13 cellular contexts compared by ENCODE assay signal in the genomic region with DNA sequence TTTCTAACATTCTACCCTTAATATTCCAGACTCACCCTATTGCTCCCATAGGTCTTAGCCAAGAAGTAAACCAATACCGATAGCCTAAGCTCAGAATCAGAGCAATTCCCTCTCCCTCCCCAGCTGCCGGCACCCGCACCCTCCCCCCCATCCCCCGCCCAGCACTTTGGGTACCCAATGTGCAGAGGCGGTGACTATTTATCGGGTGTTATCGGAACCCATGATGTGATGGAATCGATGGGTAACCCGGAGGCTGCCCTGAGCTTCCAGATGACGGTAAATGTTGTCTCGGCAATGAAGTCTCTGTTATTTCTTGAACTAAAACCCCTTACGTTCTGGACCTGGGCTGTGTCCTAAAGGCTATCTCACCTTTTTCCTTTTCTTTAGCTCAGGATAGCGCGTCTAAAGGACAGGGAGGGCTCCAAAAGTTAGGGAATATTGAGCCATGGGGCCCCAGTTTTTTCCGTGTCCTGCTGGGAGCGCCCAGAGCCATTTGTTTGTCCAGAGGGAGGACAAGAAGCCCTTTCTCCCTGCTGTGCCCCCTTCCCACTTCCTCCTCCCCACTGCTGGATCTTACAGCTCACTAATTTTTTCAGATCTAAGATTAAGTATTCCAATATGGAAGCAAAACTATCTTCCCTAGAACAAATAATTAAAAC. TPM values are rescaled to one million over a fixed set of nuclear protein-coding genes. Genes with fewer than 3 reads are reported as not detected.
DNase-seq lines count a peak whose midpoint lies in the region; ATAC-seq and TF ChIP-seq lines count a peak whose summit lies in the region.
"Had no signal": no experiment of that assay in that cellular context is flagged by ENCODE, and none has a peak within 500 bp of the region (broad histone marks: within the 10 kb centered on the region; RNA-seq: fewer than 3 reads in every experiment).

No MANE protein-coding gene starts in this region.

- H3K9me3 Mint-ChIP-seq in WTC11, result no peaks in the 10 kb centered on the region
- no peaks in the 10 kb centered on the region for H3K9me3 Mint-ChIP-seq in progenitor cell of endocrine pancreas (ENCODE audit: low read depth)
- H3K9me3 Mint-ChIP-seq in activated T-helper 1 cell treated with anti-CD3 and anti-CD28 coated beads, Interleukin-12 subunit alpha, Interleukin-12 subunit beta, Interleukin-2, Interleukin-4 antibody, amounts not matched to agents 30 ng/mL and 10 ng/mL and 1 ng/mL, durations not matched to agents 14 hours and 24 hours and 36 hours, result no peaks in the 10 kb centered on the region

- H3K4me3 Mint-ChIP-seq in WTC11 (peak overlapping the region; percentile 86), progenitor cell of endocrine pancreas (ENCODE audit: low read depth) (peak overlapping the region; percentile 74)
- H3K4me3 Mint-ChIP-seq in activated T-helper 1 cell treated with anti-CD3 and anti-CD28 coated beads, Interleukin-12 subunit alpha, Interleukin-12 subunit beta, Interleukin-2, Interleukin-4 antibody, amounts not matched to agents 30 ng/mL and 10 ng/mL and 1 ng/mL, durations not matched to agents 14 hours and 24 hours and 36 hours, result no peak overlapping the region

- H3K27ac Mint-ChIP-seq in WTC11 (no peak overlapping the region), progenitor cell of endocrine pancreas (no peak overlapping the region)
- no peak overlapping the region for H3K27ac Mint-ChIP-seq in activated T-helper 1 cell treated with anti-CD3 and anti-CD28 coated beads, Interleukin-12 subunit alpha, Interleukin-12 subunit beta, Interleukin-2, Interleukin-4 antibody, amounts not matched to agents 30 ng/mL and 10 ng/mL and 1 ng/mL, durations not matched to agents 14 hours and 24 hours and 36 hours

- DNase-seq in WTC11 (ENCODE audit: low spot score) (no peak), iPS DF 6.9 (ENCODE audit: low read depth, low spot score) (no peak), progenitor cell of endocrine pancreas (ENCODE audit: low spot score, unreplicated experiment) (no peak), SHP77 (lab: John Stamatoyannopoulos, UW) (no peak)
- no peak for DNase-seq in activated T-helper 1 cell treated with anti-CD3 and anti-CD28 coated beads, Interleukin-12 subunit alpha, Interleukin-12 subunit beta, Interleukin-2, Interleukin-4 antibody, amounts not matched to agents 30 ng/mL and 10 ng/mL and 1 ng/mL, durations not matched to agents 14 hours and 24 hours and 36 hours (ENCODE audit: low spot score)
- DNase-seq in activated CD4-positive, alpha-beta T cell treated with anti-CD3 and anti-CD28 coated beads, Interleukin-2, amount 50 U/mL, for 1 hour, result no peak
- DNase-seq: CD8-positive, alpha-beta memory T cell; kidney glomerular epithelial cell; NCI-H1417 had no signal

- H3K4me3 ChIP-seq in HEK293 (ENCODE audit: low read depth, low read length) (peak overlapping the region; percentile 60), iPS DF 6.9 (ENCODE audit: low read length) (peak overlapping the region; percentile 82; the same call in 1 of the 2 replicates)

- peaks cover 29% of the 10 kb centered on the region for H3K4me1 Mint-ChIP-seq in WTC11
- H3K4me1 Mint-ChIP-seq in progenitor cell of endocrine pancreas (ENCODE audit: low read depth), result peaks cover 36% of the 10 kb centered on the region
- no peaks in the 10 kb centered on the region for H3K4me1 Mint-ChIP-seq in activated T-helper 1 cell treated with anti-CD3 and anti-CD28 coated beads, Interleukin-12 subunit alpha, Interleukin-12 subunit beta, Interleukin-2, Interleukin-4 antibody, amounts not matched to agents 30 ng/mL and 10 ng/mL and 1 ng/mL, durations not matched to agents 14 hours and 24 hours and 36 hours (ENCODE audit: low read depth)

- WGBS in iPS DF 6.9 (ENCODE audit: insufficient coverage, insufficient read length), result no CpG with 5 or more reads among the region's 16 CpGs

- peaks cover 29% of the 10 kb centered on the region for H3K27me3 ChIP-seq in iPS DF 6.9 (ENCODE audit: control insufficient read depth, insufficient read depth, low read length)

- POLR2A ChIA-PET in HEK293 (lab: Yijun Ruan, JAX) (no interaction called here), WTC11 (lab: Charles Lee) (no interaction called here)

- TF ChIP-seq CTCF in HEK293 (tag by site-specific recombination; IDR thresholded peaks at IDR 0.05) (no peak), WTC11 (IDR thresholded peaks at IDR 0.05) (no peak), progenitor cell of endocrine pancreas (IDR thresholded peaks at IDR 0.05; ENCODE audit: unreplicated experiment) (no peak)

- peaks cover 3% of the 10 kb centered on the region for H3K36me3 Mint-ChIP-seq in WTC11
- no peaks in the 10 kb centered on the region for H3K36me3 Mint-ChIP-seq in progenitor cell of endocrine pancreas (ENCODE audit: insufficient read depth)
- H3K36me3 Mint-ChIP-seq in activated T-helper 1 cell treated with anti-CD3 and anti-CD28 coated beads, Interleukin-12 subunit alpha, Interleukin-12 subunit beta, Interleukin-2, Interleukin-4 antibody, amounts not matched to agents 30 ng/mL and 10 ng/mL and 1 ng/mL, durations not matched to agents 14 hours and 24 hours and 36 hours (ENCODE audit: low read depth), result peaks cover 2% of the 10 kb centered on the region

- CTCF ChIA-PET in HEK293 (lab: Yijun Ruan, JAX), result interaction anchor here (0.6 kb wide), 1 partner anchor 16 kb away, joined by 3 read pairs; no protein-coding TSS in a partner anchor
- CTCF ChIA-PET in WTC11 (lab: Charles Lee), result interaction anchor here (1.3 to 5.3 kb wide), 2 partner anchors 12 to 16 kb away, joined by 3 to 53 read pairs; no protein-coding TSS in a partner anchor

- peak; percentile 4; the same call in 1 of the 2 replicates for ATAC-seq in WTC11
- ATAC-seq in activated CD4-positive, CD25-positive, alpha-beta regulatory T cell treated with anti-CD3 and anti-CD28 coated beads, Interleukin-2, amount 50 U/mL, for 24 hours, result no peak

- H3K9me3 ChIP-seq in HEK293 (ENCODE audit: control insufficient read depth, insufficient read depth, low read depth, low read length), result no peaks in the 10 kb centered on the region
- H3K9me3 ChIP-seq in iPS DF 6.9 (ENCODE audit: control insufficient read depth, insufficient read depth, low read length), result no peaks in the 10 kb centered on the region

- H3K27me3 Mint-ChIP-seq in WTC11 (ENCODE audit: low read depth) (peaks cover 53% of the 10 kb centered on the region), progenitor cell of endocrine pancreas (peaks cover 86% of the 10 kb centered on the region)
- peaks cover 58% of the 10 kb centered on the region for H3K27me3 Mint-ChIP-seq in activated T-helper 1 cell treated with anti-CD3 and anti-CD28 coated beads, Interleukin-12 subunit alpha, Interleukin-12 subunit beta, Interleukin-2, Interleukin-4 antibody, amounts not matched to agents 30 ng/mL and 10 ng/mL and 1 ng/mL, durations not matched to agents 14 hours and 24 hours and 36 hours (ENCODE audit: insufficient read depth)

- intact Hi-C loops in activated T-helper 1 cell treated with anti-CD3 and anti-CD28 coated beads, Interleukin-12 subunit alpha, Interleukin-12 subunit beta, Interleukin-2, Interleukin-4 antibody, amounts not matched to agents 30 ng/mL and 10 ng/mL and 1 ng/mL, durations not matched to agents 14 hours and 24 hours and 36 hours (cut with micrococcal nuclease), result no loop called here

- H3K4me1 ChIP-seq in HEK293 (ENCODE audit: control insufficient read depth, insufficient read depth, low read length) (no peaks in the 10 kb centered on the region), iPS DF 6.9 (ENCODE audit: control insufficient read depth, insufficient read depth, low read length) (peaks cover 3% of the 10 kb centered on the region; the same call in 1 of the 2 replicates)

- H3K36me3 ChIP-seq in HEK293 (ENCODE audit: control insufficient read depth in 2 of 2, insufficient read depth in 1 of 2, low read length in 2 of 2) (no peaks in the 10 kb centered on the region), iPS DF 6.9 (ENCODE audit: control insufficient read depth, insufficient read depth, low read length) (no peaks in the 10 kb centered on the region)

- H3K27ac ChIP-seq in HEK293 (ENCODE audit: extremely low read depth, low read depth, low read length) (no peak overlapping the region), iPS DF 6.9 (ENCODE audit: low read length) (no peak overlapping the region)

TF ChIP-seq in HEK293, 187 proteins besides CTCF, POLR2A, EP300 and RAD21 (continues in another document):
- TF ChIP-seq MYNN (tag by site-specific recombination; IDR thresholded peaks at IDR 0.05; ENCODE audit: borderline replicate concordance), result no peak
- TF ChIP-seq, protein P1, sequence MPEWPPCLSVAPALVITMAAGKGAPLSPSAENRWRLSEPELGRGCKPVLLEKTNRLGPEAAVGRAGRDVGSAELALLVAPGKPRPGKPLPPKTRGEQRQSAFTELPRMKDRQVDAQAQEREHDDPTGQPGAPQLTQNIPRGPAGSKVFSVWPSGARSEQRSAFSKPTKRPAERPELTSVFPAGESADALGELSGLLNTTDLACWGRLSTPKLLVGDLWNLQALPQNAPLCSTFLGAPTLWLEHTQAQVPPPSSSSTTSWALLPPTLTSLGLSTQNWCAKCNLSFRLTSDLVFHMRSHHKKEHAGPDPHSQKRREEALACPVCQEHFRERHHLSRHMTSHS (tag by site-specific recombination; IDR thresholded peaks at IDR 0.05), result no peak
- no peak for TF ChIP-seq BCL11B (tag by site-specific recombination; IDR thresholded peaks at IDR 0.05; ENCODE audit: low read depth)
- no peak for TF ChIP-seq ZNF791 (tag by site-specific recombination; IDR thresholded peaks at IDR 0.05)

TF ChIP-seq in WTC11, 78 proteins besides CTCF, POLR2A, EP300 and RAD21 (continues in another document):
- TF ChIP-seq TEAD4 (CRISPR knock-in tag; IDR thresholded peaks at IDR 0.05) (no peak), SOX15 (CRISPR knock-in tag; IDR thresholded peaks at IDR 0.05) (no peak)
- TF ChIP-seq, protein P2, sequence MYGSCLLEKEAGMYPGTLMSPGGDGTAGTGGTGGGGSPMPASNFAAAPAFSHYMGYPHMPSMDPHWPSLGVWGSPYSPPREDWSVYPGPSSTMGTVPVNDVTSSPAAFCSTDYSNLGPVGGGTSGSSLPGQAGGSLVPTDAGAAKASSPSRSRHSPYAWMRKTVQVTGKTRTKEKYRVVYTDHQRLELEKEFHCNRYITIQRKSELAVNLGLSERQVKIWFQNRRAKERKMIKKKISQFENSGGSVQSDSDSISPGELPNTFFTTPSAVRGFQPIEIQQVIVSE (CRISPR knock-in tag; IDR thresholded peaks at IDR 0.05; ENCODE audit: borderline replicate concordance), result no peak
- TF ChIP-seq, protein P3, sequence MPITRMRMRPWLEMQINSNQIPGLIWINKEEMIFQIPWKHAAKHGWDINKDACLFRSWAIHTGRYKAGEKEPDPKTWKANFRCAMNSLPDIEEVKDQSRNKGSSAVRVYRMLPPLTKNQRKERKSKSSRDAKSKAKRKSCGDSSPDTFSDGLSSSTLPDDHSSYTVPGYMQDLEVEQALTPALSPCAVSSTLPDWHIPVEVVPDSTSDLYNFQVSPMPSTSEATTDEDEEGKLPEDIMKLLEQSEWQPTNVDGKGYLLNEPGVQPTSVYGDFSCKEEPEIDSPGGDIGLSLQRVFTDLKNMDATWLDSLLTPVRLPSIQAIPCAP (CRISPR knock-in tag; IDR thresholded peaks at IDR 0.05), result no peak

RNA-seq across cellular contexts. Expression of a gene that starts 1.6 kb away (rescaled TPM):
- total RNA-seq in WTC11 (2021), result 4.4 to 5.4 TPM (median 5.2 TPM) in 3 replicates
- total RNA-seq in progenitor cell of endocrine pancreas, result not detected in 2 replicates
- total RNA-seq in activated T-helper 1 cell treated with anti-CD3 and anti-CD28 coated beads, Interleukin-12 subunit alpha, Interleukin-12 subunit beta, Interleukin-2, Interleukin-4 antibody, amounts not matched to agents 30 ng/mL and 10 ng/mL and 1 ng/mL, durations not matched to agents 14 hours and 24 hours and 36 hours, result not detected in 2 replicates
- total RNA-seq: cardiac septum; CD8-positive, alpha-beta memory T cell; HT1080 had no signal
